Comparison of ENCODE assay signal across 8 cellular contexts in genomic region chr17:43359469-43360105, GRCh38. TPM values are rescaled to one million over a fixed set of nuclear protein-coding genes. Genes with fewer than 3 reads are reported as not detected.
DNase-seq lines count a peak whose midpoint lies in the region; ATAC-seq, FAIRE-seq and TF ChIP-seq lines count a peak whose summit lies in the region.

No MANE protein-coding gene starts in this region.

- CTCF ChIA-PET in activated CD4-positive, alpha-beta T cell treated with anti-CD3 and anti-CD28 coated beads for 36 hours (lab: Charles Lee), result no interaction called here

- no peak for TF ChIP-seq POLR2A in suprapubic skin (IDR thresholded peaks at IDR 0.05)

- peak overlapping the region; percentile 100 for H3K27ac Mint-ChIP-seq in activated CD4-positive, alpha-beta T cell treated with anti-CD3 and anti-CD28 coated beads for 36 hours

- TF ChIP-seq EP300 in suprapubic skin (IDR thresholded peaks at IDR 0.05), result no peak

- peaks cover 4% of the 10 kb centered on the region for H3K36me3 Mint-ChIP-seq in activated CD4-positive, alpha-beta T cell treated with anti-CD3 and anti-CD28 coated beads for 36 hours (ENCODE audit: low read depth)
- no peaks in the 10 kb centered on the region for H3K36me3 Mint-ChIP-seq in activated T-cell treated with anti-CD3 and anti-CD28 coated beads, Interleukin-2, amount 50 U/mL, for 4 hours (ENCODE audit: insufficient read depth)

- FAIRE-seq in kidney (lab: Jason Lieb, UNC), result no peak

- POLR2A ChIA-PET in activated CD4-positive, alpha-beta T cell treated with anti-CD3 and anti-CD28 coated beads for 36 hours (lab: Charles Lee), result interaction anchor here (0.9 to 2.9 kb wide), 4 partner anchors 9 to 20 kb away, joined by 4 to 56 read pairs (median 10); no protein-coding TSS in a partner anchor

- H3K4me1 Mint-ChIP-seq in activated CD4-positive, alpha-beta T cell treated with anti-CD3 and anti-CD28 coated beads for 36 hours, result peaks cover 28% of the 10 kb centered on the region
- peaks cover 33% of the 10 kb centered on the region for H3K4me1 Mint-ChIP-seq in activated T-cell treated with anti-CD3 and anti-CD28 coated beads, Interleukin-2, amount 50 U/mL, for 4 hours (ENCODE audit: low read depth)

- H3K27me3 Mint-ChIP-seq in activated CD4-positive, alpha-beta T cell treated with anti-CD3 and anti-CD28 coated beads for 36 hours, result peaks cover 4% of the 10 kb centered on the region
- peaks cover 4% of the 10 kb centered on the region for H3K27me3 Mint-ChIP-seq in activated T-cell treated with anti-CD3 and anti-CD28 coated beads, Interleukin-2, amount 50 U/mL, for 4 hours (ENCODE audit: low read depth)

- peak overlapping the region; percentile 98 to 99 for H3K27ac ChIP-seq in kidney (ENCODE audit: low read depth in 2 of 2, low read length in 2 of 2)
- peak overlapping the region; percentile 95 for H3K27ac ChIP-seq in suprapubic skin

- no peak for TF ChIP-seq CTCF in kidney (IDR thresholded peaks at IDR 0.05; ENCODE audit: borderline replicate concordance, extremely low read depth, insufficient read depth)
- no peak for TF ChIP-seq CTCF in suprapubic skin (IDR thresholded peaks at IDR 0.05)

- H3K4me3 Mint-ChIP-seq in activated CD4-positive, alpha-beta T cell treated with anti-CD3 and anti-CD28 coated beads for 36 hours, result peak overlapping the region; percentile 90
- peak overlapping the region; percentile 88 for H3K4me3 Mint-ChIP-seq in activated T-cell treated with anti-CD3 and anti-CD28 coated beads, Interleukin-2, amount 50 U/mL, for 4 hours

- no peak for DNase-seq in activated CD4-positive, alpha-beta T cell treated with anti-CD3 and anti-CD28 coated beads for 36 hours
- DNase-seq in activated CD4-positive, alpha-beta T cell treated with anti-CD3 and anti-CD28 coated beads for 4 hours, result no peak
- no peak for DNase-seq in activated T-cell treated with anti-CD3 and anti-CD28 coated beads, Interleukin-2, amount 50 U/mL, for 4 hours
- no peak for DNase-seq in kidney
- no peak for DNase-seq in suprapubic skin (ENCODE audit: low spot score in 2 of 2)
- no peak for DNase-seq in SIG-M5 treated with dmso at 0.1 percent for 504 hours (lab: John Stamatoyannopoulos, UW; ENCODE audit: unreplicated experiment)
- no peak for DNase-seq in sciatic nerve (ENCODE audit: low spot score)

- no peak for ATAC-seq in activated CD4-positive, alpha-beta T cell treated with anti-CD3 and anti-CD28 coated beads for 36 hours
- no peak for ATAC-seq in activated T-cell treated with anti-CD3 and anti-CD28 coated beads, Interleukin-2, amount 50 U/mL, for 4 hours
- ATAC-seq in GM21786 (IDR thresholded peaks at IDR 0.05; ENCODE audit: unreplicated experiment), result no peak
- no peak for ATAC-seq in sciatic nerve

- H3K9me3 Mint-ChIP-seq in activated CD4-positive, alpha-beta T cell treated with anti-CD3 and anti-CD28 coated beads for 36 hours (ENCODE audit: low read depth), result no peaks in the 10 kb centered on the region
- H3K9me3 Mint-ChIP-seq in activated T-cell treated with anti-CD3 and anti-CD28 coated beads, Interleukin-2, amount 50 U/mL, for 4 hours, result no peaks in the 10 kb centered on the region

- H3K36me3 ChIP-seq in kidney (ENCODE audit: control insufficient read depth in 1 of 2, insufficient read depth in 2 of 2, low read length in 2 of 2) (no peaks in the 10 kb centered on the region), suprapubic skin (no peaks in the 10 kb centered on the region)

- intact Hi-C loops in activated CD4-positive, alpha-beta T cell treated with anti-CD3 and anti-CD28 coated beads for 36 hours (cut with DNase I, micrococcal nuclease), result loop anchor here (1.0 kb wide), 1 partner anchor 17 kb away; no protein-coding TSS in a partner anchor
- intact Hi-C loops in kidney (cut with DNase I), result no loop called here
- intact Hi-C loops in sciatic nerve (cut with DNase I), result no loop called here

- H3K27me3 ChIP-seq in suprapubic skin, result no peaks in the 10 kb centered on the region

- H3K4me3 ChIP-seq in kidney (ENCODE audit: low read length in 2 of 2) (peak overlapping the region; percentile 88 to 89), suprapubic skin (peak overlapping the region; percentile 64)

- 72% methylated on average over 17 of the region's 17 CpGs for WGBS in suprapubic skin

- peak overlapping the region; percentile 89 to 98 for H3K9ac ChIP-seq in kidney (ENCODE audit: low read length in 2 of 2)

- H3K9me3 ChIP-seq in kidney (ENCODE audit: control insufficient read depth in 1 of 2, low read length in 2 of 2) (no peaks in the 10 kb centered on the region), suprapubic skin (no peaks in the 10 kb centered on the region)

- peaks cover 4 to 9% of the 10 kb centered on the region in 2 donors for H3K4me1 ChIP-seq in kidney (ENCODE audit: control insufficient read depth in 1 of 2, insufficient read depth in 1 of 2, low read depth in 1 of 2, low read length in 2 of 2)
- peaks cover 18% of the 10 kb centered on the region for H3K4me1 ChIP-seq in suprapubic skin

RNA-seq across cellular contexts. Expression of gene ARL4D, which starts 39.2 kb away (rescaled TPM):
- 1 to 10 TPM; 2.0 to 2.3 TPM for total RNA-seq in activated CD4-positive, alpha-beta T cell treated with anti-CD3 and anti-CD28 coated beads for 36 hours
- 1 to 10 TPM; 1.7 to 2.6 (median 1.8) TPM for total RNA-seq in activated T-cell treated with anti-CD3 and anti-CD28 coated beads, Interleukin-2, amount 50 U/mL, for 4 hours
- 48.8 TPM for total RNA-seq in kidney
- 81.2 TPM for polyA plus RNA-seq in kidney (ENCODE audit: insufficient read depth, low read depth, low replicate concordance)
- total RNA-seq in suprapubic skin, result 10 to 100 TPM; 26.7 to 50.9 (median 32.2) TPM
- 94.0 TPM for total RNA-seq in sciatic nerve

Comparison
In these comparisons a context has a peak if more than half of its experiments do, and no peak if none do; other contexts are left out.
1. RNA of gene ARL4D, which starts 39.2 kb away (total RNA-seq): 94.0 TPM in sciatic nerve (single experiment), 48.8 TPM in kidney (single experiment) and 26.7 to 50.9 TPM in suprapubic skin; 2.0 to 2.3 TPM in activated CD4-positive, alpha-beta T cell treated with anti-CD3 and anti-CD28 coated beads for 36 hours and 1.7 to 2.6 TPM in activated T-cell treated with anti-CD3 and anti-CD28 coated beads, Interleukin-2, amount 50 U/mL, for 4 hours; every median in the first group is over 4 times any median in the second.
2. intact Hi-C loops: an anchor here in activated CD4-positive, alpha-beta T cell treated with anti-CD3 and anti-CD28 coated beads for 36 hours (1.0 kb wide); none called in kidney and sciatic nerve.